1 cellular context compared by ENCODE assay signal in genomic region chr7:139242741-139243281, GRCh38.
TF ChIP-seq lines count a peak whose summit lies in the region.

No MANE protein-coding gene starts in this region.

TF ChIP-seq in K562, 482 proteins besides CTCF, POLR2A, EP300 and RAD21 (continued from another document and continues in another):
- TF ChIP-seq MYNN (IDR thresholded peaks at IDR 0.05) (no peak), MYNN (CRISPR knock-in tag; IDR thresholded peaks at IDR 0.05) (no peak), ZFPM2 (CRISPR knock-in tag; IDR thresholded peaks at IDR 0.05) (no peak), ZNF184 (CRISPR knock-in tag; IDR thresholded peaks at IDR 0.05) (no peak), ZNF143 (CRISPR knock-in tag; IDR thresholded peaks at IDR 0.05) (no peak), NONO (IDR thresholded peaks at IDR 0.05; ENCODE audit: low read depth in 2 of 2, low read length in 1 of 2) (no peak), ARID1B (IDR thresholded peaks at IDR 0.05) (peak; percentile 80), PHB2 (IDR thresholded peaks at IDR 0.05; ENCODE audit: low read depth) (no peak), PHTF2 (CRISPR knock-in tag; IDR thresholded peaks at IDR 0.05) (no peak), TAF1 (IDR thresholded peaks at IDR 0.05; ENCODE audit: control insufficient read depth, extremely low read depth, insufficient read depth, low read length, severe bottlenecking) (no peak), PATZ1 (CRISPR knock-in tag; IDR thresholded peaks at IDR 0.05; ENCODE audit: borderline replicate concordance) (no peak), NR1H2 (CRISPR knock-in tag; IDR thresholded peaks at IDR 0.05) (no peak), ZFP91 (CRISPR knock-in tag; IDR thresholded peaks at IDR 0.05) (no peak), JUN (IDR thresholded peaks at IDR 0.05; ENCODE audit: borderline replicate concordance, low read depth, low read length) (peak; percentile 69; the same call in 1 of the 2 replicates), JUN (CRISPR knock-in tag; IDR thresholded peaks at IDR 0.05; ENCODE audit: borderline replicate concordance) (no peak), CHD1 (IDR thresholded peaks at IDR 0.05; ENCODE audit: low read length) (no peak), NCOA4 (IDR thresholded peaks at IDR 0.05; ENCODE audit: partially characterized antibody) (no peak), CBFA2T2 (conservative IDR thresholded peaks at IDR 0.05) (no peak), TRIM24 (IDR thresholded peaks at IDR 0.05) (peak in 1 of 2 experiments; percentile 37; a peak in 2 of 4 replicates), SMARCE1 (IDR thresholded peaks at IDR 0.05) (peak; percentile 80), BRD9 (IDR thresholded peaks at IDR 0.05; ENCODE audit: low read depth, partially characterized antibody) (no peak), ZNF277 (CRISPR knock-in tag; IDR thresholded peaks at IDR 0.05; ENCODE audit: borderline replicate concordance) (no peak), POLR2H (tag; IDR thresholded peaks at IDR 0.05; ENCODE audit: low read depth) (no peak), MEF2D (tag; conservative IDR thresholded peaks at IDR 0.05; ENCODE audit: low read depth) (no peak), ZNF586 (CRISPR knock-in tag; conservative IDR thresholded peaks at IDR 0.05) (no peak), E4F1 (CRISPR knock-in tag; IDR thresholded peaks at IDR 0.05; ENCODE audit: borderline replicate concordance) (no peak), FOXK2 (conservative IDR thresholded peaks at IDR 0.05 in 1 of 2, IDR thresholded peaks at IDR 0.05 in 1 of 2; ENCODE audit: low read depth in 2 of 2) (peak in 1 of 2 experiments; percentile 64; a peak in 1 of 4 replicates), KHSRP (IDR thresholded peaks at IDR 0.05) (no peak), SAFB (IDR thresholded peaks at IDR 0.05; ENCODE audit: borderline replicate concordance, low read depth, low read length) (no peak), THRA (IDR thresholded peaks at IDR 0.05) (no peak), PYGO2 (tag; IDR thresholded peaks at IDR 0.05) (no peak), RBM25 (IDR thresholded peaks at IDR 0.05; ENCODE audit: low read depth, low read length, severe bottlenecking) (no peak), KLF16 (IDR thresholded peaks at IDR 0.05) (no peak), NCOA1 (IDR thresholded peaks at IDR 0.05; ENCODE audit: low read depth) (no peak), ZSCAN29 (IDR thresholded peaks at IDR 0.05) (no peak), PKNOX1 (IDR thresholded peaks at IDR 0.05) (0 out of 2 replicates have a peak, but pooled peaks have one; percentile 17), EGR1 (conservative IDR thresholded peaks at IDR 0.05) (no peak), MEIS2 (IDR thresholded peaks at IDR 0.05; ENCODE audit: partially characterized antibody) (no peak), HLTF (IDR thresholded peaks at IDR 0.05) (peak; percentile 65; the same call in 1 of the 2 replicates), ZBTB1 (CRISPR knock-in tag; IDR thresholded peaks at IDR 0.05; ENCODE audit: borderline replicate concordance, low read depth) (no peak), LEF1 (IDR thresholded peaks at IDR 0.05) (no peak), ZNF347 (CRISPR knock-in tag; IDR thresholded peaks at IDR 0.05; ENCODE audit: low read depth) (no peak), SMARCA4 (IDR thresholded peaks at IDR 0.05) (peak; percentile 88), NFIX (CRISPR knock-in tag; IDR thresholded peaks at IDR 0.05; ENCODE audit: low read depth) (no peak), CHD2 (IDR thresholded peaks at IDR 0.05; ENCODE audit: low read depth, low read length) (no peak), GATAD2B (IDR thresholded peaks at IDR 0.05; ENCODE audit: borderline replicate concordance) (no peak), RERE (CRISPR knock-in tag; IDR thresholded peaks at IDR 0.05; ENCODE audit: borderline replicate concordance) (no peak), ZNF57 (CRISPR knock-in tag; IDR thresholded peaks at IDR 0.05) (no peak), TFAP4 (CRISPR knock-in tag; IDR thresholded peaks at IDR 0.05; ENCODE audit: borderline replicate concordance) (no peak), HNRNPH1 (optimal IDR thresholded peaks at IDR 0.05; ENCODE audit: low read depth, low read length) (no peak), ZNF696 (CRISPR knock-in tag; conservative IDR thresholded peaks at IDR 0.05) (no peak), PTTG1 (tag; IDR thresholded peaks at IDR 0.05; ENCODE audit: low read depth) (no peak), CBX3 (IDR thresholded peaks at IDR 0.05; ENCODE audit: borderline replicate concordance in 1 of 2, low read length in 2 of 2) (no peak), GMEB1 (CRISPR knock-in tag; IDR thresholded peaks at IDR 0.05) (no peak), CCAR2 (IDR thresholded peaks at IDR 0.05; ENCODE audit: low read depth, low read length) (no peak), NFE2L1 (tag; IDR thresholded peaks at IDR 0.05; ENCODE audit: borderline replicate concordance, low read depth) (no peak)
